ENCODE assay signal across 2 cellular contexts in genomic region chr18:8413189-8413588, GRCh38.
TF ChIP-seq lines count a peak whose summit lies in the region.

No MANE protein-coding gene starts in this region.

TF ChIP-seq in liver, 16 proteins besides CTCF, POLR2A, EP300 and RAD21:
- TF ChIP-seq ZBTB33 (IDR thresholded peaks at IDR 0.05) (peak; percentile 87), EGR1 (IDR thresholded peaks at IDR 0.05; ENCODE audit: low read depth in 2 of 2) (no peak), GABPA (IDR thresholded peaks at IDR 0.05 in 1 of 2, conservative IDR thresholded peaks at IDR 0.05 in 1 of 2) (peak in 1 of 2 donors; percentile 47), ATF3 (IDR thresholded peaks at IDR 0.05) (no peak), FOXA1 (IDR thresholded peaks at IDR 0.05) (peak; percentile 87), FOXA2 (IDR thresholded peaks at IDR 0.05) (peak; percentile 92), YY1 (IDR thresholded peaks at IDR 0.05) (peak; percentile 82), JUND (IDR thresholded peaks at IDR 0.05) (peak; percentile 45 to 88), RXRA (IDR thresholded peaks at IDR 0.05) (peak; percentile 92 to 96), SP1 (IDR thresholded peaks at IDR 0.05) (peak; percentile 86), NR2F2 (IDR thresholded peaks at IDR 0.05) (peak; percentile 59), REST (IDR thresholded peaks at IDR 0.05) (peak; percentile 45), HNF4A (conservative IDR thresholded peaks at IDR 0.05) (peak; percentile 99), TAF1 (conservative IDR thresholded peaks at IDR 0.05) (no peak), MAX (IDR thresholded peaks at IDR 0.05) (peak; percentile 73), HNF4G (IDR thresholded peaks at IDR 0.05) (peak; percentile 89)

TF ChIP-seq in HepG2, 621 proteins besides CTCF, POLR2A, EP300 and RAD21 (continued from another document):
- TF ChIP-seq ZNF562 (CRISPR knock-in tag; IDR thresholded peaks at IDR 0.05; ENCODE audit: borderline replicate concordance) (no peak), ZFP36L1 (CRISPR knock-in tag; IDR thresholded peaks at IDR 0.05) (no peak), ATF4 (CRISPR knock-in tag; IDR thresholded peaks at IDR 0.05) (no peak), ZNF615 (CRISPR knock-in tag; IDR thresholded peaks at IDR 0.05; ENCODE audit: borderline replicate concordance) (no peak), ZNF883 (CRISPR knock-in tag; IDR thresholded peaks at IDR 0.05; ENCODE audit: not compliant biosample characterization) (no peak), FOXA3 (CRISPR knock-in tag; IDR thresholded peaks at IDR 0.05) (no peak), ERF (CRISPR knock-in tag; IDR thresholded peaks at IDR 0.05) (no peak), ZNF788 (CRISPR knock-in tag; IDR thresholded peaks at IDR 0.05; ENCODE audit: borderline replicate concordance) (no peak), ZMYM4 (CRISPR knock-in tag; IDR thresholded peaks at IDR 0.05) (no peak), ZSCAN25 (CRISPR knock-in tag; IDR thresholded peaks at IDR 0.05) (no peak)
